Comparison of ENCODE assay signal across 13 cellular contexts in genomic region chr20:47377122-47377722, GRCh38. TPM values are rescaled to one million over a fixed set of nuclear protein-coding genes. Genes with fewer than 3 reads are reported as not detected.
DNase-seq lines count a peak whose midpoint lies in the region; ATAC-seq and TF ChIP-seq lines count a peak whose summit lies in the region.
"Had no signal": no experiment of that assay in that cellular context is flagged by ENCODE, and none has a peak within 500 bp of the region (broad histone marks: within the 10 kb centered on the region; RNA-seq: fewer than 3 reads in every experiment).

No MANE protein-coding gene starts in this region.

- no peaks in the 10 kb centered on the region for H3K36me3 Mint-ChIP-seq in endodermal cell (ENCODE audit: low read depth)
- H3K36me3 Mint-ChIP-seq: CD4-positive, CD25-positive, alpha-beta regulatory T cell; natural killer cell had no signal

- TF ChIP-seq CTCF in endodermal cell (conservative IDR thresholded peaks at IDR 0.05) (peak; percentile 51), smooth muscle cell (IDR thresholded peaks at IDR 0.05; ENCODE audit: borderline replicate concordance, insufficient read depth, poor library complexity, severe bottlenecking) (no peak)

- no peaks in the 10 kb centered on the region for H3K79me2 ChIP-seq in smooth muscle cell (ENCODE audit: low read depth)

- H3K36me3 ChIP-seq in endodermal cell (ENCODE audit: control insufficient read depth, insufficient read depth, low read length) (no peaks in the 10 kb centered on the region), smooth muscle cell (ENCODE audit: low read depth) (no peaks in the 10 kb centered on the region)
- H3K36me3 ChIP-seq: SJSA1 had no signal

- H3K27me3 ChIP-seq in endodermal cell (ENCODE audit: control insufficient read depth, insufficient read depth, low read length, poor library complexity, severe bottlenecking) (no peaks in the 10 kb centered on the region), smooth muscle cell (ENCODE audit: low read depth) (no peaks in the 10 kb centered on the region)
- H3K27me3 ChIP-seq: dorsolateral prefrontal cortex, SJSA1 had no signal

- 82 to 86% methylated on average over 4 of the region's 4 CpGs for WGBS in endodermal cell (ENCODE audit: insufficient coverage in 1 of 2, insufficient read length in 1 of 2), 2 experiments
- WGBS in smooth muscle cell (ENCODE audit: low lambda C conversion rate), result 72% methylated on average over 4 of the region's 4 CpGs

- H3K27me3 Mint-ChIP-seq in endodermal cell (ENCODE audit: insufficient read depth), result no peaks in the 10 kb centered on the region
- H3K27me3 Mint-ChIP-seq: CD4-positive, CD25-positive, alpha-beta regulatory T cell had no signal

- peaks cover 7% of the 10 kb centered on the region for H3F3A ChIP-seq in smooth muscle cell (ENCODE audit: low read depth)

- intact Hi-C loops in head of caudate nucleus (cut with DNase I), result no loop called here

- no peaks in the 10 kb centered on the region for H3K9me3 Mint-ChIP-seq in endodermal cell
- H3K9me3 Mint-ChIP-seq: CD4-positive, CD25-positive, alpha-beta regulatory T cell; natural killer cell had no signal

- no peak for ATAC-seq in HG03565 (IDR thresholded peaks at IDR 0.05; ENCODE audit: unreplicated experiment)
- ATAC-seq: natural killer cell had no signal

- H3K9ac ChIP-seq in endodermal cell (ENCODE audit: extremely low read depth, low read length, poor library complexity, severe bottlenecking), result no peak overlapping the region
- no peak overlapping the region for H3K9ac ChIP-seq in smooth muscle cell (ENCODE audit: low read depth)

- H3K27ac ChIP-seq in endodermal cell (ENCODE audit: low read depth, low read length) (no peak overlapping the region), smooth muscle cell (ENCODE audit: low read depth) (peak overlapping the region; percentile 37)
- H3K27ac ChIP-seq: dorsolateral prefrontal cortex, SJSA1 had no signal

- H3K4me3 ChIP-seq in endodermal cell (ENCODE audit: low read length) (no peak overlapping the region), smooth muscle cell (no peak overlapping the region)
- H3K4me3 ChIP-seq: dorsolateral prefrontal cortex, SJSA1 had no signal

- no peak overlapping the region for H2AFZ ChIP-seq in smooth muscle cell (ENCODE audit: low read depth)

- no peak overlapping the region for H3K27ac Mint-ChIP-seq in endodermal cell
- H3K27ac Mint-ChIP-seq: CD4-positive, CD25-positive, alpha-beta regulatory T cell; natural killer cell had no signal

- peaks cover 10% of the 10 kb centered on the region for H3K4me1 Mint-ChIP-seq in endodermal cell
- H3K4me1 Mint-ChIP-seq: natural killer cell had no signal

- H3K4me1 ChIP-seq in endodermal cell (ENCODE audit: control insufficient read depth, insufficient read depth, low read length), result peaks cover 9% of the 10 kb centered on the region
- peaks cover 11% of the 10 kb centered on the region for H3K4me1 ChIP-seq in smooth muscle cell (ENCODE audit: low read depth)

- no peak overlapping the region for H3K4me3 Mint-ChIP-seq in endodermal cell
- H3K4me3 Mint-ChIP-seq: CD4-positive, CD25-positive, alpha-beta regulatory T cell; natural killer cell had no signal

- DNase-seq in SIG-M5 treated with dmso at 0.1 percent for 504 hours (lab: John Stamatoyannopoulos, UW; ENCODE audit: unreplicated experiment) (peak; percentile 90), SIG-M5 (lab: John Stamatoyannopoulos, UW) (no peak), NCI-H2171 (lab: John Stamatoyannopoulos, UW) (peak; percentile 82), endodermal cell (no peak), smooth muscle cell (lab: John Stamatoyannopoulos, UW; ENCODE audit: unreplicated experiment) (no peak), head of caudate nucleus (no peak), NCI-H1048 (lab: John Stamatoyannopoulos, UW) (no peak)
- DNase-seq: CD4-positive, CD25-positive, alpha-beta regulatory T cell; dorsolateral prefrontal cortex; natural killer cell; NK-92 treated with Interleukin-12 subunit alpha and Interleukin-12 subunit beta, amount 100 ng/mL, for 24 hours had no signal

- H3K4me2 ChIP-seq in smooth muscle cell, result no peak overlapping the region

- H4K20me1 ChIP-seq in smooth muscle cell (ENCODE audit: low read depth), result no peaks in the 10 kb centered on the region

- H3K9me3 ChIP-seq in endodermal cell (ENCODE audit: control insufficient read depth, low read length), result no peaks in the 10 kb centered on the region
- no peaks in the 10 kb centered on the region for H3K9me3 ChIP-seq in smooth muscle cell (replicated peaks; ENCODE audit: low read depth)
- H3K9me3 ChIP-seq: SJSA1 had no signal

RNA-seq across cellular contexts. Expression of gene ZMYND8, which starts 20.7 kb away (rescaled TPM):
- total RNA-seq in endodermal cell (10 to 100 TPM; 85.0 to 99.9 TPM), smooth muscle cell (22.7 and 24.1 TPM in 2 replicates)
- polyA plus RNA-seq in endodermal cell (2013, experiment 1 of 2), result 47.1 TPM
- polyA plus RNA-seq in endodermal cell (2013, experiment 2 of 2), result 46.3 TPM
- polyA plus RNA-seq in smooth muscle cell, result 14.7 and 15.2 TPM in 2 replicates

Comparison
In these comparisons a context has a peak if more than half of its experiments do, and no peak if none do; other contexts are left out.
1. DNase-seq: peak in SIG-M5 treated with dmso at 0.1 percent for 504 hours (single experiment) and NCI-H2171 (single experiment); none in SIG-M5 (single experiment), endodermal cell (single experiment), smooth muscle cell (single experiment), head of caudate nucleus (0 of 42) and NCI-H1048 (single experiment).